Comparison of ENCODE assay signal across 9 cellular contexts in genomic region chr13:99151516-99151915, GRCh38. TPM values are rescaled to one million over a fixed set of nuclear protein-coding genes. Genes with fewer than 3 reads are reported as not detected.
A peak's percentile ranks its signal among the peaks of the same experiment; 100 is the strongest.
DNase-seq lines count a peak whose midpoint lies in the region; ATAC-seq and TF ChIP-seq lines count a peak whose summit lies in the region.
"Had no signal": no experiment of that assay in that cellular context is flagged by ENCODE, and none has a peak within 500 bp of the region (broad histone marks: within the 10 kb centered on the region; RNA-seq: fewer than 3 reads in every experiment).

No MANE protein-coding gene starts in this region.

- no peaks in the 10 kb centered on the region for H3K9me3 ChIP-seq in heart left ventricle

- H3K27ac ChIP-seq in heart left ventricle: no peak overlapping the region

- ATAC-seq in GM19372 (IDR thresholded peaks at IDR 0.05; ENCODE audit: low read depth, unreplicated experiment): peak; percentile 83
- ATAC-seq in HG03378 (IDR thresholded peaks at IDR 0.05; ENCODE audit: unreplicated experiment): peak; percentile 97
- ATAC-seq in heart left ventricle: no peak

- H3K27me3 ChIP-seq in heart left ventricle: peaks cover 0 to 96% (median 0%) of the 10 kb centered on the region in 9 donors

- DNase-seq in ACHN (peak; percentile 18), astrocyte of the hippocampus (ENCODE audit: low read depth, low spot score) (peak; percentile 55), hippocampal formation (lab: John Stamatoyannopoulos, UW) (no peak), NCI-H1694 treated with DMSO at 0.1 percent for 48 hours (lab: John Stamatoyannopoulos, UW) (no peak), NCI-H146 (lab: John Stamatoyannopoulos, UW) (no peak), heart left ventricle (no peak)

- no peaks in the 10 kb centered on the region for H3K4me1 ChIP-seq in heart left ventricle

- intact Hi-C loops in heart left ventricle (cut with DNase I): no loop called here

- TF ChIP-seq CTCF in heart left ventricle (IDR thresholded peaks at IDR 0.05): no peak

- no peaks in the 10 kb centered on the region for H3K36me3 ChIP-seq in heart left ventricle

- in situ Hi-C loops in ACHN (cut with HindIII; ENCODE audit: low pct_ligation_motif_present, low pct_unique_long_range_greater_than_20kb, low sequenced_read_pairs): no loop called here

- H3K4me3 ChIP-seq in heart left ventricle: no peak overlapping the region
- H3K4me3 ChIP-seq: skin epidermis had no signal

- 77 to 85% (median 82%) methylated on average over 4 of the region's 4 CpGs for WGBS in heart left ventricle, 4 donors

- no peak for TF ChIP-seq POLR2A in heart left ventricle (IDR thresholded peaks at IDR 0.05)

RNA-seq across cellular contexts. Expression of gene UBAC2, which starts 49.1 kb away (rescaled TPM):
- total RNA-seq in heart left ventricle: 10 to 100 TPM; 32.6 to 55.5 (median 48.5) TPM
- 10 to 100 TPM; 38.8 to 66.9 TPM for polyA plus RNA-seq in heart left ventricle

Comparison
In these comparisons a context has a peak if more than half of its experiments do, and no peak if none do; other contexts are left out.
1. DNase-seq: peak in ACHN (single experiment) and astrocyte of the hippocampus (single experiment); none in hippocampal formation (0 of 2), NCI-H1694 treated with DMSO at 0.1 percent for 48 hours (single experiment), NCI-H146 (single experiment) and heart left ventricle (0 of 5).
2. ATAC-seq: peak in GM19372 (single experiment) and HG03378 (single experiment); none in heart left ventricle (0 of 4).